24 cellular contexts compared by ENCODE assay signal in genomic region chr4:87370071-87370470, GRCh38. TPM values are rescaled to one million over a fixed set of nuclear protein-coding genes. Genes with fewer than 3 reads are reported as not detected.
"Had no signal": no experiment of that assay in that cellular context is flagged by ENCODE, and none has a peak within 500 bp of the region (broad histone marks: within the 10 kb centered on the region; RNA-seq: fewer than 3 reads in every experiment).

No MANE protein-coding gene starts in this region.

- H3K4me3 ChIP-seq: coronary artery, dorsolateral prefrontal cortex, esophagus squamous epithelium, psoas muscle, right lobe of liver, suprapubic skin, transverse colon, upper lobe of right lung, vagina had no signal

- DNase-seq: dorsolateral prefrontal cortex; effector CD8-positive, alpha-beta T cell; endodermal cell; erythroblast; esophagus squamous epithelium; foreskin melanocyte; naive thymus-derived CD8-positive, alpha-beta T cell; nephron progenitor cell; nucleus accumbens; psoas muscle; retina; right lobe of liver; small intestine; stimulated activated CD4-positive, alpha-beta T cell treated with anti-CD3 and anti-CD28 coated beads, Interleukin-15, amount 100 ng/mL, for 24 hours; stimulated activated CD4-positive, alpha-beta T cell treated with anti-CD3 and anti-CD28 coated beads, Interleukin-2, amount 100 ng/mL, for 48 hours; stimulated activated naive B cell treated with anti-CD40 and anti-IgM and Interleukin-4, amounts not matched to agents 10 μg/mL and 1 μg/mL and 100 μg/mL, for 72 hours; transverse colon; upper lobe of right lung had no signal

- H3K9me3 ChIP-seq: esophagus squamous epithelium, psoas muscle, right lobe of liver, suprapubic skin, transverse colon, upper lobe of right lung, vagina had no signal

- ATAC-seq: naive thymus-derived CD8-positive, alpha-beta T cell; psoas muscle; right lobe of liver; stimulated activated naive B cell treated with anti-CD40 and anti-IgM and Interleukin-4, amounts not matched to agents 10 μg/mL and 1 μg/mL and 100 μg/mL, for 72 hours; upper lobe of right lung had no signal

- H3K27me3 ChIP-seq: dorsolateral prefrontal cortex, esophagus squamous epithelium, right lobe of liver, suprapubic skin, transverse colon, upper lobe of right lung, vagina had no signal

- H3K4me1 ChIP-seq: suprapubic skin, transverse colon had no signal

- H3K27ac ChIP-seq: coronary artery, dorsolateral prefrontal cortex, esophagus squamous epithelium, psoas muscle, right lobe of liver, suprapubic skin, transverse colon, upper lobe of right lung, vagina had no signal

RNA-seq across cellular contexts. Expression of gene HSD17B13, which starts 47.4 kb away (rescaled TPM):
- total RNA-seq: esophagus squamous epithelium, myocyte, osteocyte had no signal
- polyA plus RNA-seq: keratinocyte had no signal
